2 cellular contexts compared by ENCODE assay signal in genomic region chr7:82051641-82052040, GRCh38.
TF ChIP-seq lines count a peak whose summit lies in the region.

No MANE protein-coding gene starts in this region.

TF ChIP-seq in HCT116, 20 proteins besides CTCF, POLR2A, EP300 and RAD21 (continued from another document):
- TF ChIP-seq, protein P1, sequence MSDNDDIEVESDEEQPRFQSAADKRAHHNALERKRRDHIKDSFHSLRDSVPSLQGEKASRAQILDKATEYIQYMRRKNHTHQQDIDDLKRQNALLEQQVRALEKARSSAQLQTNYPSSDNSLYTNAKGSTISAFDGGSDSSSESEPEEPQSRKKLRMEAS (IDR thresholded peaks at IDR 0.05): no peak
- no peak for TF ChIP-seq POLR2AphosphoS5 (IDR thresholded peaks at IDR 0.05; ENCODE audit: low read depth, low read length)
- no peak for TF ChIP-seq JUND (IDR thresholded peaks at IDR 0.05)
- TF ChIP-seq EZH2phosphoT487 (IDR thresholded peaks at IDR 0.05; ENCODE audit: borderline replicate concordance): no peak

TF ChIP-seq in SK-N-SH treated with all-trans-retinoic acid at 6 μM for 48 hours, 23 proteins besides CTCF, POLR2A, EP300 and RAD21 (continued from another document):
- TF ChIP-seq TSHZ2 (CRISPR knock-in tag; IDR thresholded peaks at IDR 0.05) (peak; percentile 97), RARB (CRISPR knock-in tag; IDR thresholded peaks at IDR 0.05) (no peak), BACH2 (CRISPR knock-in tag; IDR thresholded peaks at IDR 0.05; ENCODE audit: borderline replicate concordance) (no peak)
- TF ChIP-seq, protein P2, sequence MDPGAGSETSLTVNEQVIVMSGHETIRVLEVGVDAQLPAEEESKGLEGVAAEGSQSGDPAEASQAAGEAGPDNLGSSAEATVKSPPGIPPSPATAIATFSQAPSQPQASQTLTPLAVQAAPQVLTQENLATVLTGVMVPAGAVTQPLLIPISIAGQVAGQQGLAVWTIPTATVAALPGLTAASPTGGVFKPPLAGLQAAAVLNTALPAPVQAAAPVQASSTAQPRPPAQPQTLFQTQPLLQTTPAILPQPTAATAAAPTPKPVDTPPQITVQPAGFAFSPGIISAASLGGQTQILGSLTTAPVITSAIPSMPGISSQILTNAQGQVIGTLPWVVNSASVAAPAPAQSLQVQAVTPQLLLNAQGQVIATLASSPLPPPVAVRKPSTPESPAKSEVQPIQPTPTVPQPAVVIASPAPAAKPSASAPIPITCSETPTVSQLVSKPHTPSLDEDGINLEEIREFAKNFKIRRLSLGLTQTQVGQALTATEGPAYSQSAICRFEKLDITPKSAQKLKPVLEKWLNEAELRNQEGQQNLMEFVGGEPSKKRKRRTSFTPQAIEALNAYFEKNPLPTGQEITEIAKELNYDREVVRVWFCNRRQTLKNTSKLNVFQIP (CRISPR knock-in tag; IDR thresholded peaks at IDR 0.05; ENCODE audit: borderline replicate concordance, low read depth): no peak
